Comparison of ENCODE assay signal across 8 cellular contexts in genomic region chr13:40629678-40630384, GRCh38. TPM values are rescaled to one million over a fixed set of nuclear protein-coding genes. Genes with fewer than 3 reads are reported as not detected.
DNase-seq lines count a peak whose midpoint lies in the region; ATAC-seq and TF ChIP-seq lines count a peak whose summit lies in the region.

No MANE protein-coding gene starts in this region.

- H3K36me3 ChIP-seq in uterus, result no peaks in the 10 kb centered on the region

- no peaks in the 10 kb centered on the region for H3K27me3 ChIP-seq in uterus

- H3K27ac ChIP-seq in uterus, result peak overlapping the region in 1 of 2 donors; percentile 30

- DNase-seq in DMS53 treated with DMSO at 0.1 percent for 48 hours (lab: John Stamatoyannopoulos, UW; ENCODE audit: unreplicated experiment) (peak; percentile 13), uterus (no peak), iPS-NIHi7 (ENCODE audit: extremely low spot score) (no peak), LoVo (ENCODE audit: low spot score) (no peak)
- no peak for DNase-seq in activated naive CD8-positive, alpha-beta T cell treated with anti-CD3 and anti-CD28 coated beads, Interleukin-2, amount 50 U/mL, for 24 hours
- DNase-seq in effector memory CD8-positive, alpha-beta T cell, result no peak

- peak overlapping the region; percentile 62 for H3K27ac Mint-ChIP-seq in activated naive CD8-positive, alpha-beta T cell treated with anti-CD3 and anti-CD28 coated beads, Interleukin-2, amount 50 U/mL, for 24 hours
- H3K27ac Mint-ChIP-seq in effector memory CD8-positive, alpha-beta T cell, result peak overlapping the region in 1 of 2 donors; percentile 38

- ATAC-seq in GM19463 (IDR thresholded peaks at IDR 0.05; ENCODE audit: unreplicated experiment) (peak; percentile 72), HG03175 (IDR thresholded peaks at IDR 0.05; ENCODE audit: unreplicated experiment) (peak; percentile 77)
- peak; percentile 42 for ATAC-seq in activated naive CD8-positive, alpha-beta T cell treated with anti-CD3 and anti-CD28 coated beads, Interleukin-2, amount 50 U/mL, for 24 hours
- ATAC-seq in effector memory CD8-positive, alpha-beta T cell (replicated peaks), result no peak

- H3K9me3 ChIP-seq in uterus, result no peaks in the 10 kb centered on the region

- peaks cover 24% of the 10 kb centered on the region for H3K36me3 Mint-ChIP-seq in activated naive CD8-positive, alpha-beta T cell treated with anti-CD3 and anti-CD28 coated beads, Interleukin-2, amount 50 U/mL, for 24 hours (ENCODE audit: low read depth)
- peaks cover 31% of the 10 kb centered on the region for H3K36me3 Mint-ChIP-seq in effector memory CD8-positive, alpha-beta T cell (ENCODE audit: insufficient read depth)

- intact Hi-C loops in uterus (cut with DNase I; ENCODE audit: low total_unique reads), result no loop called here

- no peak overlapping the region for H3K4me3 Mint-ChIP-seq in activated naive CD8-positive, alpha-beta T cell treated with anti-CD3 and anti-CD28 coated beads, Interleukin-2, amount 50 U/mL, for 24 hours
- no peak overlapping the region for H3K4me3 Mint-ChIP-seq in effector memory CD8-positive, alpha-beta T cell

- peaks cover 88% of the 10 kb centered on the region for H3K4me1 Mint-ChIP-seq in activated naive CD8-positive, alpha-beta T cell treated with anti-CD3 and anti-CD28 coated beads, Interleukin-2, amount 50 U/mL, for 24 hours
- H3K4me1 Mint-ChIP-seq in effector memory CD8-positive, alpha-beta T cell (ENCODE audit: low read depth in 2 of 2), result peaks cover 49 to 61% of the 10 kb centered on the region in 2 donors

- H3K4me1 ChIP-seq in uterus, result peaks cover 0 to 10% of the 10 kb centered on the region in 2 donors

- H3K4me3 ChIP-seq in uterus, result no peak overlapping the region

- no peaks in the 10 kb centered on the region for H3K27me3 Mint-ChIP-seq in activated naive CD8-positive, alpha-beta T cell treated with anti-CD3 and anti-CD28 coated beads, Interleukin-2, amount 50 U/mL, for 24 hours
- no peaks in the 10 kb centered on the region for H3K27me3 Mint-ChIP-seq in effector memory CD8-positive, alpha-beta T cell

- no peak for TF ChIP-seq POLR2A in uterus (IDR thresholded peaks at IDR 0.05)

- no peak for TF ChIP-seq CTCF in uterus (IDR thresholded peaks at IDR 0.05)

- no peaks in the 10 kb centered on the region for H3K9me3 Mint-ChIP-seq in activated naive CD8-positive, alpha-beta T cell treated with anti-CD3 and anti-CD28 coated beads, Interleukin-2, amount 50 U/mL, for 24 hours
- no peaks in the 10 kb centered on the region for H3K9me3 Mint-ChIP-seq in effector memory CD8-positive, alpha-beta T cell

RNA-seq across cellular contexts. Expression of gene FOXO1, which starts 36.6 kb away (rescaled TPM):
- total RNA-seq in uterus, result 100 to 1,000 TPM in 1 of 4 donors, 10 to 100 TPM in 3; 46.8 to 130 (median 60.9) TPM
